16 cellular contexts compared by ENCODE assay signal in the genomic region with DNA sequence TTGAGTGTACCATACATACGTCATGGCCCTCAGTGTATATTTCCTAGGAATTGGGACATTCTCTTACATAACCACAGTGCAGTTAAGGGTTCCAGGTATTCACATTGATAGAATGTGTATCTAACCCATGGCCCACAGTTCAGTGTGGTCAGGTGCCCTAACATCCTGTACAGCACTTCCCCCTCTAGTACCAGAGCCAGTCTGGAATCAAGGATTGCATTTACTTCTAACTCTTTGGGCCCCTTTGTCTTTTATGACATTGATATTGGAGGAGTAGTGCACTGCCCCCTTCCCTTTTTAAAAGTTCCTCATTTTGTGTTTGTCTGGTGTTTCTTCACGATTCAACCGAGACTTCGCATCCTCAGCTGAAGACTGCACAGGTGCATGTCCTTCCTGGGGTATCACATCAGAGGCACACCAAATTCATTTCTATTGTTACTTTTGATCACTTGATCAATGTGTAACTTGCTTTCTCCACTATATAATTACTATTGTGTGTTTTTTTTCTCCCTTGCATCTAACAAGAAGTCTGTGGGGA. TPM values are rescaled to one million over a fixed set of nuclear protein-coding genes. Genes with fewer than 3 reads are reported as not detected.
DNase-seq lines count a peak whose midpoint lies in the region; ATAC-seq and TF ChIP-seq lines count a peak whose summit lies in the region.
"Had no signal": no experiment of that assay in that cellular context is flagged by ENCODE, and none has a peak within 500 bp of the region (broad histone marks: within the 10 kb centered on the region; RNA-seq: fewer than 3 reads in every experiment).

No MANE protein-coding gene starts in this region.

- intact Hi-C loops in naive thymus-derived CD4-positive, alpha-beta T cell (cut with micrococcal nuclease) = no loop called here
- intact Hi-C loops in activated T-helper 1 cell treated with anti-CD3 and anti-CD28 coated beads, Interleukin-12 subunit alpha, Interleukin-12 subunit beta, Interleukin-2, Interleukin-4 antibody, amounts not matched to agents 30 ng/mL and 10 ng/mL and 1 ng/mL, durations not matched to agents 14 hours and 24 hours and 36 hours (cut with micrococcal nuclease) = no loop called here

- no peaks in the 10 kb centered on the region for H3K9me2 ChIP-seq in DOHH2 (replicated peaks; ENCODE audit: control insufficient read depth, low read length)
- H3K9me2 ChIP-seq: SK-N-SH had no signal

- H3K27ac ChIP-seq in DOHH2 (ENCODE audit: low read depth, low read length) = no peak overlapping the region
- H3K27ac ChIP-seq in naive thymus-derived CD4-positive, alpha-beta T cell (ENCODE audit: low read depth, low read length) = no peak overlapping the region

- H3K4me1 ChIP-seq in DOHH2 (ENCODE audit: control insufficient read depth, low read length) = peaks cover 19% of the 10 kb centered on the region
- no peaks in the 10 kb centered on the region for H3K4me1 ChIP-seq in naive thymus-derived CD4-positive, alpha-beta T cell (ENCODE audit: control insufficient read depth in 2 of 2, insufficient read depth in 2 of 2, low read length in 2 of 2)

- H3K4me3 Mint-ChIP-seq in naive thymus-derived CD4-positive, alpha-beta T cell = no peak overlapping the region
- H3K4me3 Mint-ChIP-seq in activated T-helper 1 cell treated with anti-CD3 and anti-CD28 coated beads, Interleukin-12 subunit alpha, Interleukin-12 subunit beta, Interleukin-2, Interleukin-4 antibody, amounts not matched to agents 30 ng/mL and 10 ng/mL and 1 ng/mL, durations not matched to agents 14 hours and 24 hours and 36 hours = no peak overlapping the region
- H3K4me3 Mint-ChIP-seq: CD8-positive, alpha-beta T cell had no signal

- peaks cover 0 to 2% (median 0%) of the 10 kb centered on the region in 7 donors for H3K4me1 Mint-ChIP-seq in naive thymus-derived CD4-positive, alpha-beta T cell
- H3K4me1 Mint-ChIP-seq in activated T-helper 1 cell treated with anti-CD3 and anti-CD28 coated beads, Interleukin-12 subunit alpha, Interleukin-12 subunit beta, Interleukin-2, Interleukin-4 antibody, amounts not matched to agents 30 ng/mL and 10 ng/mL and 1 ng/mL, durations not matched to agents 14 hours and 24 hours and 36 hours (ENCODE audit: low read depth) = no peaks in the 10 kb centered on the region

- POLR2A ChIA-PET in naive thymus-derived CD4-positive, alpha-beta T cell (lab: Charles Lee) = no interaction called here

- TF ChIP-seq CTCF in DOHH2 (IDR thresholded peaks at IDR 0.05; ENCODE audit: low read depth, low read length, poor library complexity, severe bottlenecking) = no peak

- no peak overlapping the region for H3K4me3 ChIP-seq in DOHH2 (ENCODE audit: low read length)
- no peak overlapping the region for H3K4me3 ChIP-seq in naive thymus-derived CD4-positive, alpha-beta T cell (ENCODE audit: low read length)

- DNase-seq in MV-4-11 (lab: John Stamatoyannopoulos, UW) (peak; percentile 67), SIG-M5 (lab: John Stamatoyannopoulos, UW) (peak; percentile 33), dermis blood vessel endothelial cell (no peak)
- no peak for DNase-seq in naive thymus-derived CD4-positive, alpha-beta T cell
- DNase-seq in activated T-helper 1 cell treated with anti-CD3 and anti-CD28 coated beads, Interleukin-12 subunit alpha, Interleukin-12 subunit beta, Interleukin-2, Interleukin-4 antibody, amounts not matched to agents 30 ng/mL and 10 ng/mL and 1 ng/mL, durations not matched to agents 14 hours and 24 hours and 36 hours (ENCODE audit: low spot score) = no peak
- DNase-seq: CD8-positive, alpha-beta T cell; DMS79 treated with DMSO at 0.1 percent for 48 hours; GDM1; NCI-H146; NCI-H2081 treated with DMSO at 0.1 percent for 48 hours; NCI-H524; SK-N-SH had no signal

- peak; percentile 31 for ATAC-seq in naive thymus-derived CD4-positive, alpha-beta T cell
- ATAC-seq in GM19395 (IDR thresholded peaks at IDR 0.05; ENCODE audit: unreplicated experiment) = no peak
- ATAC-seq: CD8-positive, alpha-beta T cell; HepG2 had no signal

- peaks cover 0 to 2% (median 0%) of the 10 kb centered on the region in 5 donors for H3K36me3 Mint-ChIP-seq in naive thymus-derived CD4-positive, alpha-beta T cell
- H3K36me3 Mint-ChIP-seq in activated T-helper 1 cell treated with anti-CD3 and anti-CD28 coated beads, Interleukin-12 subunit alpha, Interleukin-12 subunit beta, Interleukin-2, Interleukin-4 antibody, amounts not matched to agents 30 ng/mL and 10 ng/mL and 1 ng/mL, durations not matched to agents 14 hours and 24 hours and 36 hours (ENCODE audit: low read depth) = no peaks in the 10 kb centered on the region
- H3K36me3 Mint-ChIP-seq: CD8-positive, alpha-beta T cell had no signal

- H4K20me1 ChIP-seq in DOHH2 (ENCODE audit: control insufficient read depth, insufficient read depth, low read depth, low read length) = no peaks in the 10 kb centered on the region

- no peak overlapping the region for H3K27ac Mint-ChIP-seq in naive thymus-derived CD4-positive, alpha-beta T cell
- H3K27ac Mint-ChIP-seq in activated T-helper 1 cell treated with anti-CD3 and anti-CD28 coated beads, Interleukin-12 subunit alpha, Interleukin-12 subunit beta, Interleukin-2, Interleukin-4 antibody, amounts not matched to agents 30 ng/mL and 10 ng/mL and 1 ng/mL, durations not matched to agents 14 hours and 24 hours and 36 hours = no peak overlapping the region
- H3K27ac Mint-ChIP-seq: CD8-positive, alpha-beta T cell had no signal

- no peaks in the 10 kb centered on the region for H3K79me2 ChIP-seq in DOHH2 (ENCODE audit: control insufficient read depth, low read length)

- H3K4me2 ChIP-seq in DOHH2 (ENCODE audit: low read length) = peak overlapping the region; percentile 43
- H3K4me2 ChIP-seq: SK-N-SH had no signal

- CTCF ChIA-PET in naive thymus-derived CD4-positive, alpha-beta T cell (lab: Charles Lee) = no interaction called here

- H3K9me3 ChIP-seq in DOHH2 (ENCODE audit: control insufficient read depth, insufficient read depth, low read length) = no peaks in the 10 kb centered on the region
- H3K9me3 ChIP-seq in naive thymus-derived CD4-positive, alpha-beta T cell (ENCODE audit: control insufficient read depth in 2 of 3, low read length in 3 of 3) = no peaks in the 10 kb centered on the region
- H3K9me3 ChIP-seq: SK-N-SH had no signal

- no peaks in the 10 kb centered on the region; the same call in 1 of the 2 replicates for H3F3A ChIP-seq in DOHH2 (ENCODE audit: control insufficient read depth, insufficient read depth)

- H3K36me3 ChIP-seq in DOHH2 (ENCODE audit: control insufficient read depth, low read length) = no peaks in the 10 kb centered on the region
- no peaks in the 10 kb centered on the region for H3K36me3 ChIP-seq in naive thymus-derived CD4-positive, alpha-beta T cell (ENCODE audit: control insufficient read depth in 2 of 3, insufficient read depth in 3 of 3, low read length in 3 of 3)

- peaks cover 0 to 1% (median 0%) of the 10 kb centered on the region in 11 donors for H3K9me3 Mint-ChIP-seq in naive thymus-derived CD4-positive, alpha-beta T cell
- H3K9me3 Mint-ChIP-seq in activated T-helper 1 cell treated with anti-CD3 and anti-CD28 coated beads, Interleukin-12 subunit alpha, Interleukin-12 subunit beta, Interleukin-2, Interleukin-4 antibody, amounts not matched to agents 30 ng/mL and 10 ng/mL and 1 ng/mL, durations not matched to agents 14 hours and 24 hours and 36 hours = no peaks in the 10 kb centered on the region
- H3K9me3 Mint-ChIP-seq: CD8-positive, alpha-beta T cell had no signal

- H3K27me3 ChIP-seq in DOHH2 (ENCODE audit: control insufficient read depth, low read length) = no peaks in the 10 kb centered on the region
- H3K27me3 ChIP-seq in naive thymus-derived CD4-positive, alpha-beta T cell (ENCODE audit: control insufficient read depth in 2 of 2, insufficient read depth in 2 of 2, low read length in 2 of 2) = no peaks in the 10 kb centered on the region

- H3K27me3 Mint-ChIP-seq in naive thymus-derived CD4-positive, alpha-beta T cell = no peaks in the 10 kb centered on the region
- H3K27me3 Mint-ChIP-seq in activated T-helper 1 cell treated with anti-CD3 and anti-CD28 coated beads, Interleukin-12 subunit alpha, Interleukin-12 subunit beta, Interleukin-2, Interleukin-4 antibody, amounts not matched to agents 30 ng/mL and 10 ng/mL and 1 ng/mL, durations not matched to agents 14 hours and 24 hours and 36 hours (ENCODE audit: insufficient read depth) = no peaks in the 10 kb centered on the region

RNA-seq across cellular contexts. Expression of a gene that starts 22.4 kb away (rescaled TPM):
- total RNA-seq in naive thymus-derived CD4-positive, alpha-beta T cell = under 1 TPM in 1 of 5 experiments, not detected in 4; 0.05 TPM
- not detected for polyA plus RNA-seq in naive thymus-derived CD4-positive, alpha-beta T cell
- total RNA-seq in dermis blood vessel endothelial cell = not detected in 2 replicates
- total RNA-seq in activated T-helper 1 cell treated with anti-CD3 and anti-CD28 coated beads, Interleukin-12 subunit alpha, Interleukin-12 subunit beta, Interleukin-2, Interleukin-4 antibody, amounts not matched to agents 30 ng/mL and 10 ng/mL and 1 ng/mL, durations not matched to agents 14 hours and 24 hours and 36 hours = not detected in 2 replicates
- total RNA-seq: CD8-positive, alpha-beta T cell; H4 had no signal
- polyA plus RNA-seq: HepG2, SK-N-SH had no signal

Comparison
In these comparisons a context has a peak if more than half of its experiments do, and no peak if none do; other contexts are left out.
1. DNase-seq: peak in MV-4-11 (single experiment) and SIG-M5 (single experiment); none in naive thymus-derived CD4-positive, alpha-beta T cell (0 of 9), dermis blood vessel endothelial cell (single experiment) and activated T-helper 1 cell treated with anti-CD3 and anti-CD28 coated beads, Interleukin-12 subunit alpha, Interleukin-12 subunit beta, Interleukin-2, Interleukin-4 antibody, amounts not matched to agents 30 ng/mL and 10 ng/mL and 1 ng/mL, durations not matched to agents 14 hours and 24 hours and 36 hours (single experiment).